Comparison of ENCODE assay signal across 10 cellular contexts in genomic region chr18:62898359-62898758, GRCh38.
DNase-seq lines count a peak whose midpoint lies in the region; ATAC-seq and TF ChIP-seq lines count a peak whose summit lies in the region.
"Had no signal": no experiment of that assay in that cellular context is flagged by ENCODE, and none has a peak within 500 bp of the region (broad histone marks: within the 10 kb centered on the region; RNA-seq: fewer than 3 reads in every experiment).

No MANE protein-coding gene starts in this region.

- H3K36me3 Mint-ChIP-seq in type B pancreatic cell, result peaks cover 33% of the 10 kb centered on the region

- TF ChIP-seq CTCF in type B pancreatic cell (conservative IDR thresholded peaks at IDR 0.05), result no peak

- H3K27me3 Mint-ChIP-seq in type B pancreatic cell, result no peaks in the 10 kb centered on the region

- H3K4me1 Mint-ChIP-seq in type B pancreatic cell (ENCODE audit: unreplicated experiment), result peaks cover 8% of the 10 kb centered on the region

- no peak overlapping the region for H3K27ac Mint-ChIP-seq in type B pancreatic cell

- DNase-seq in stimulated activated CD4-positive, alpha-beta T cell treated with anti-CD3 and anti-CD28 coated beads, Interleukin-4, amount 100 ng/mL, for 24 hours, result peak; percentile 6
- no peak for DNase-seq in stimulated activated CD4-positive, alpha-beta T cell treated with anti-CD3 and anti-CD28 coated beads, Interleukin-12 subunit alpha, Interleukin-12 subunit beta, amount 100 ng/mL, for 4 hours
- DNase-seq in mesenteric fat pad (ENCODE audit: low spot score) (no peak), type B pancreatic cell (ENCODE audit: extremely low spot score, unreplicated experiment) (no peak), NCI-H2029 (lab: John Stamatoyannopoulos, UW) (no peak)
- DNase-seq: NCI-H2107; stimulated activated naive CD4-positive, alpha-beta T cell had no signal

- no peak overlapping the region for H3K4me3 Mint-ChIP-seq in type B pancreatic cell

- no peaks in the 10 kb centered on the region for H3K9me3 Mint-ChIP-seq in type B pancreatic cell

- ATAC-seq in HG02642 (IDR thresholded peaks at IDR 0.05; ENCODE audit: poor library complexity, unreplicated experiment), result peak; percentile 83
- ATAC-seq in HG03571 (IDR thresholded peaks at IDR 0.05; ENCODE audit: unreplicated experiment), result peak; percentile 98
- ATAC-seq in GM19035 (IDR thresholded peaks at IDR 0.05; ENCODE audit: unreplicated experiment), result no peak
